In genomic region chr4:120348521-120348920, GRCh38 we compare ENCODE assay signal across 17 cellular contexts.
"Had no signal": no experiment of that assay in that cellular context is flagged by ENCODE, and none has a peak within 500 bp of the region (broad histone marks: within the 10 kb centered on the region; RNA-seq: fewer than 3 reads in every experiment).

No MANE protein-coding gene starts in this region.

- H3K27me3 ChIP-seq: ascending aorta had no signal

- H3K27ac ChIP-seq: ascending aorta had no signal

- H3K4me1 ChIP-seq: ascending aorta had no signal

- ATAC-seq: activated CD4-positive, CD25-positive, alpha-beta regulatory T cell treated with anti-CD3 and anti-CD28 coated beads, Interleukin-2, amount 50 U/mL, for 24 hours; activated CD8-positive, alpha-beta T cell treated with anti-CD3 and anti-CD28 coated beads for 36 hours; activated T-cell treated with anti-CD3 and anti-CD28 coated beads, Interleukin-2, amount 50 U/mL, for 72 hours had no signal

- H3K36me3 ChIP-seq: ascending aorta had no signal

- H3K9me3 ChIP-seq: ascending aorta had no signal

- DNase-seq: activated CD4-positive, alpha-beta T cell treated with anti-CD3 and anti-CD28 coated beads for 4 hours; activated CD8-positive, alpha-beta memory T cell treated with anti-CD3 and anti-CD28 coated beads, Interleukin-2, amount 50 U/mL, for 4 hours; activated CD8-positive, alpha-beta T cell treated with anti-CD3 and anti-CD28 coated beads for 36 hours; activated gamma-delta T cell treated with Interleukin-2 at 50 U/mL for 16 hours; activated naive CD4-positive, alpha-beta T cell treated with anti-CD3 and anti-CD28 coated beads, Interleukin-2, amount 50 U/mL, for 16 hours; activated naive CD8-positive, alpha-beta T cell treated with anti-CD3 and anti-CD28 coated beads, Interleukin-2, amount 10 ng/mL, durations not matched to agents 7 days and 5 days; activated T-cell treated with anti-CD3 and anti-CD28 coated beads, Interleukin-2, amount 50 U/mL, for 72 hours; Karpas-422; MM.1S; NCI-H1105; NCI-H1436; NCI-H1694 treated with DMSO at 0.1 percent for 48 hours; NCI-H2029 treated with DMSO at 0.1 percent for 48 hours; NCI-H524; SHP77 treated with DMSO at 0.1 percent for 48 hours had no signal

- H3K4me3 ChIP-seq: ascending aorta had no signal
